26 cellular contexts compared by ENCODE assay signal in the genomic region with DNA sequence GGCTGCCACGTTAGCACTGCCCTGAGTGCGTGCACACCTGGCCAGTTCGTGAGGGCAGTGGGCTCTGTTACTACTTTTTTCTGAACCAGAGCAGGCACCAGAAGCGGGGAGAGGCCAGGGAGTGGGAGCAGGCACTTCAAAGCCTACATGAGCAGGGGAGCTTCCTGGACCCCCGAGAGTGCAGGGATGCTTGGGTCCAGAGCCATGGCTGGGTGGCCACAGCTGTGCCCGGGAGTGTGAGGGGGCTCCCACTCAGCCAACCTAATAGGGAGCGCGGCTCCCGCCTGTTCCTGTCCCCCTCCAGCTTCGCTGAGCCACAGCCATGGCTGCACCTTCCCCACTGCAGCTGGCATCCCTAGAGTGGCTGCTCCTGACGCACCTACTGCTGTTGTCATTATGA.
"Had no signal": no experiment of that assay in that cellular context is flagged by ENCODE, and none has a peak within 500 bp of the region (broad histone marks: within the 10 kb centered on the region; RNA-seq: fewer than 3 reads in every experiment).

No MANE protein-coding gene starts in this region.

- H3K36me3 ChIP-seq: ascending aorta, breast epithelium, cardiac muscle cell, esophagus muscularis mucosa, gastrocnemius medialis had no signal

- H3K4me1 ChIP-seq: ascending aorta, breast epithelium, esophagus muscularis mucosa, foreskin keratinocyte, gastrocnemius medialis had no signal

- DNase-seq: activated CD4-positive, alpha-beta memory T cell treated with anti-CD3 and anti-CD28 coated beads, Interleukin-2, amount 10 ng/mL, durations not matched to agents 7 days and 5 days; activated CD4-positive, alpha-beta T cell treated with anti-CD3 and anti-CD28 coated beads for 36 hours; activated CD4-positive, alpha-beta T cell treated with anti-CD3 and anti-CD28 coated beads, Interleukin-2, amount 10 ng/mL, durations not matched to agents 24 days and 14 days; activated CD4-positive, CD25-positive, alpha-beta regulatory T cell; activated CD4-positive, CD25-positive, alpha-beta regulatory T cell treated with anti-CD3 and anti-CD28 coated beads, Interleukin-2, amount 50 U/mL, for 72 hours; activated CD8-positive, alpha-beta memory T cell treated with anti-CD3 and anti-CD28 coated beads, Interleukin-2, amount 50 U/mL, for 48 hours; activated gamma-delta T cell; activated naive CD4-positive, alpha-beta T cell; activated naive CD4-positive, alpha-beta T cell treated with anti-CD3 and anti-CD28 coated beads, Interleukin-2, amount 10 ng/mL, durations not matched to agents 7 days and 5 days; activated naive CD8-positive, alpha-beta T cell treated with anti-CD3 and anti-CD28 coated beads, Interleukin-2, amount 10 ng/mL, durations not matched to agents 7 days and 5 days; activated T-cell treated with anti-CD3 and anti-CD28 coated beads for 4 hours; activated T-cell treated with anti-CD3 and anti-CD28 coated beads, Interleukin-2, amount 50 U/mL, for 24 hours; activated T-cell treated with anti-CD3 and anti-CD28 coated beads, Interleukin-2, amount 50 U/mL, for 72 hours; cortex of kidney; dermis blood vessel endothelial cell; effector CD4-positive, alpha-beta T cell; effector memory CD8-positive, alpha-beta T cell; erythroblast; foreskin keratinocyte; gastrocnemius medialis; T-helper 2 cell had no signal

- H3K27ac ChIP-seq: ascending aorta, breast epithelium, cardiac muscle cell, esophagus muscularis mucosa, foreskin keratinocyte, gastrocnemius medialis had no signal

- H3K4me3 ChIP-seq: ascending aorta, breast epithelium, cardiac muscle cell, esophagus muscularis mucosa, gastrocnemius medialis had no signal

- H3K27me3 ChIP-seq: ascending aorta, breast epithelium, cardiac muscle cell, esophagus muscularis mucosa, foreskin keratinocyte, gastrocnemius medialis had no signal

- H3K9me3 ChIP-seq: ascending aorta, breast epithelium, esophagus muscularis mucosa, gastrocnemius medialis had no signal

- ATAC-seq: activated CD4-positive, alpha-beta T cell treated with anti-CD3 and anti-CD28 coated beads for 36 hours; activated naive CD4-positive, alpha-beta T cell treated with anti-CD3 and anti-CD28 coated beads, Interleukin-2, amount 50 U/mL, for 72 hours; activated T-cell treated with anti-CD3 and anti-CD28 coated beads, Interleukin-2, amount 50 U/mL, for 72 hours; effector memory CD8-positive, alpha-beta T cell; foreskin keratinocyte; gastrocnemius medialis had no signal
